Comparison of ENCODE assay signal across 10 cellular contexts in the genomic region with DNA sequence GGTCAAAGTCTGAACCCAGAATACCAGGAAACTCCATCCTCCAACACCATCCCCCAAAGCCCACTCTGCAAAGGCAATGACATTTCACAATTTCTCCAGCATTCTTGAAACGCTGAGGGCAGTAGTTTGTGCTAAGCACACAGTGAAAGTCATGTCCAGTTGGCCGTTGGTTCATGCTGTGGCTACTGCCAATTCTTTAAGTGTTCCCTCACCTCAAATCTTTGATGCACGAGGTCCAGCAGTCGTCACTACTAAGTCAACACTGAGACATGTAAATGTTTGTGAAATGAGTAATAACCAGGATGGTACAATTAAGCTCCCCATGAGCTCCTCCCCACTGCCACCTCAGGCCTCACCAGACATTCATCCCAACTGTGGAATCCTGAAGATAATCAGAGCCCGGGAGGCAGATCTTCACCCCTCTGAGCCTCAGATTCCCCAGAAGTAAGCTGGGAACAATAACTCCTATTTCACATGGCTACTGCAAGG. TPM values are rescaled to one million over a fixed set of nuclear protein-coding genes. Genes with fewer than 3 reads are reported as not detected.
DNase-seq lines count a peak whose midpoint lies in the region; ATAC-seq and TF ChIP-seq lines count a peak whose summit lies in the region.
"Had no signal": no experiment of that assay in that cellular context is flagged by ENCODE, and none has a peak within 500 bp of the region (broad histone marks: within the 10 kb centered on the region; RNA-seq: fewer than 3 reads in every experiment).

No MANE protein-coding gene starts in this region.

- H3K27ac Mint-ChIP-seq in type B pancreatic cell, result no peak overlapping the region
- H3K27ac Mint-ChIP-seq: nephron had no signal

- ATAC-seq in activated CD4-positive, CD25-positive, alpha-beta regulatory T cell treated with anti-CD3 and anti-CD28 coated beads, Interleukin-2, amount 50 U/mL, for 24 hours, result no peak

- TF ChIP-seq CTCF in ascending aorta (IDR thresholded peaks at IDR 0.05), result no peak
- TF ChIP-seq CTCF in type B pancreatic cell (conservative IDR thresholded peaks at IDR 0.05), result no peak

- no peaks in the 10 kb centered on the region for H3K9me3 Mint-ChIP-seq in type B pancreatic cell
- H3K9me3 Mint-ChIP-seq: nephron had no signal

- H3K4me3 Mint-ChIP-seq in type B pancreatic cell, result no peak overlapping the region
- H3K4me3 Mint-ChIP-seq: nephron had no signal

- intact Hi-C loops in ascending aorta (cut with DNase I), result no loop called here

- no peaks in the 10 kb centered on the region for H3K4me1 ChIP-seq in ascending aorta

- no peaks in the 10 kb centered on the region for H3K27me3 ChIP-seq in ascending aorta

- peaks cover 30% of the 10 kb centered on the region for H3K4me1 Mint-ChIP-seq in type B pancreatic cell (ENCODE audit: unreplicated experiment)

- peaks cover 0 to 2% of the 10 kb centered on the region in 2 donors for H3K36me3 ChIP-seq in ascending aorta

- no peak overlapping the region for H3K27ac ChIP-seq in ascending aorta

- no peaks in the 10 kb centered on the region for H3K27me3 Mint-ChIP-seq in type B pancreatic cell

- DNase-seq in DMS53 treated with DMSO at 0.1 percent for 48 hours (lab: John Stamatoyannopoulos, UW; ENCODE audit: unreplicated experiment) (peak; percentile 16), RKO (ENCODE audit: low spot score) (peak; percentile 97), fibroblast of gingiva (ENCODE audit: low read depth) (peak; percentile 98), non-pigmented ciliary epithelial cell (ENCODE audit: low read depth) (peak; percentile 98), pons (ENCODE audit: low spot score) (no peak), ascending aorta (ENCODE audit: low spot score in 2 of 2) (no peak), type B pancreatic cell (ENCODE audit: extremely low spot score, unreplicated experiment) (no peak)
- DNase-seq: effector CD4-positive, alpha-beta T cell had no signal

- H3K36me3 Mint-ChIP-seq in type B pancreatic cell, result peaks cover 7% of the 10 kb centered on the region

- H3K9me3 ChIP-seq in ascending aorta, result no peaks in the 10 kb centered on the region

- H3K4me3 ChIP-seq in ascending aorta, result no peak overlapping the region

RNA-seq across cellular contexts. Expression of gene SUCLG2, which starts 7.0 kb away (rescaled TPM):
- 33.6 TPM for total RNA-seq in ascending aorta
- total RNA-seq in type B pancreatic cell (ENCODE audit: low replicate concordance), result 40.1 and 42.8 TPM in 2 replicates

Comparison
In these comparisons a context has a peak if more than half of its experiments do, and no peak if none do; other contexts are left out.
1. DNase-seq: peak in DMS53 treated with DMSO at 0.1 percent for 48 hours (single experiment), RKO (single experiment), fibroblast of gingiva (single experiment) and non-pigmented ciliary epithelial cell (single experiment); none in pons (single experiment), ascending aorta (0 of 2) and type B pancreatic cell (single experiment).